Comparison of ENCODE assay signal across 28 cellular contexts in the genomic region with DNA sequence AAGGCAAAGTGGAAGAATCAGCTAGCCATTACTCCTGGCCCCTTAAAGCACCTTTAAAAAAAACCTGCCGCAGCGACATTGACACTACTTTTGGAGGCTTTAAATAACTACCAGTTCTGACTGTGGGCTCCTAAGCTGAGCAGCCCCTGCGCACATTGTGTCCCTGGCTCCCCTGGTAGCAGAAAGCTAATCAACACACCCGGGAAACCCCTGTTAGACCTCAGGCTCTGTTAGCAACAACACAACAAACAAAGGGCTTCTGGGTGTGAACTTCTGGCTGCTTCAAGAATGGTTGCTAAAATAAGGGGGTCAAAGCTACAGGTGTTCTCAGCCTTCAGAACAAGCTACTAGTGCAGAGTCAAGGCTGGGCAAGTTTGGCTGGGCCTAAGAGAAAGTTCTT.
"Had no signal": no experiment of that assay in that cellular context is flagged by ENCODE, and none has a peak within 500 bp of the region (broad histone marks: within the 10 kb centered on the region; RNA-seq: fewer than 3 reads in every experiment).

No MANE protein-coding gene starts in this region.

- H3K27me3 Mint-ChIP-seq: dendritic cell treated with granulocyte-macrophage colony-stimulating factor and Interleukin-4, amounts not matched to agents 40 ng/mL and 50 ng/mL, for 4 days had no signal

- H3K27me3 ChIP-seq: colonic mucosa, esophagus muscularis mucosa, gastroesophageal sphincter, hepatocyte, sigmoid colon, stomach, thyroid gland, vagina had no signal

- H3K27ac ChIP-seq: colonic mucosa, esophagus muscularis mucosa, foreskin keratinocyte, gastroesophageal sphincter, heart left ventricle, hepatocyte, parathyroid adenoma, sigmoid colon, stomach, thyroid gland, vagina had no signal

- H3K9me3 Mint-ChIP-seq: dendritic cell treated with granulocyte-macrophage colony-stimulating factor and Interleukin-4, amounts not matched to agents 40 ng/mL and 50 ng/mL, for 4 days; memory B cell; mesothelial cell of epicardium; natural killer cell treated with Interleukin-12 subunit alpha and Interleukin-12 subunit beta and Interleukin-15 and Interleukin-18, amount 100 ng/mL, for 72 hours; neural crest cell; stimulated activated effector memory CD8-positive, alpha-beta T cell treated with anti-CD3 and anti-CD28 coated beads, Interleukin-12 subunit alpha, Interleukin-12 subunit beta, amount 100 ng/mL, for 72 hours had no signal

- H3K79me2 ChIP-seq: hepatocyte, parathyroid adenoma had no signal

- H2AFZ ChIP-seq: hepatocyte, parathyroid adenoma had no signal

- ATAC-seq: foreskin keratinocyte; gastroesophageal sphincter; mucosa of descending colon; natural killer cell treated with Interleukin-12 subunit alpha and Interleukin-12 subunit beta and Interleukin-15 and Interleukin-18, amount 100 ng/mL, for 72 hours; stimulated activated effector memory CD8-positive, alpha-beta T cell treated with anti-CD3 and anti-CD28 coated beads, Interleukin-12 subunit alpha, Interleukin-12 subunit beta, amount 100 ng/mL, for 72 hours had no signal

- H3K36me3 ChIP-seq: colonic mucosa, esophagus muscularis mucosa, gastroesophageal sphincter, heart left ventricle, sigmoid colon, stomach, thyroid gland, vagina had no signal

- H3K9ac ChIP-seq: parathyroid adenoma had no signal

- H3K4me2 ChIP-seq: hepatocyte had no signal

- H3K36me3 Mint-ChIP-seq: memory B cell; mesothelial cell of epicardium; naive B cell; natural killer cell treated with Interleukin-12 subunit alpha and Interleukin-12 subunit beta and Interleukin-15 and Interleukin-18, amount 100 ng/mL, for 72 hours; stimulated activated effector memory CD8-positive, alpha-beta T cell treated with anti-CD3 and anti-CD28 coated beads, Interleukin-12 subunit alpha, Interleukin-12 subunit beta, amount 100 ng/mL, for 72 hours had no signal

- H3K4me3 Mint-ChIP-seq: dendritic cell treated with granulocyte-macrophage colony-stimulating factor and Interleukin-4, amounts not matched to agents 40 ng/mL and 50 ng/mL, for 4 days; memory B cell; mesothelial cell of epicardium; naive B cell; natural killer cell treated with Interleukin-12 subunit alpha and Interleukin-12 subunit beta and Interleukin-15 and Interleukin-18, amount 100 ng/mL, for 72 hours; neural crest cell; stimulated activated effector memory CD8-positive, alpha-beta T cell treated with anti-CD3 and anti-CD28 coated beads, Interleukin-12 subunit alpha, Interleukin-12 subunit beta, amount 100 ng/mL, for 72 hours had no signal

- H3K9me3 ChIP-seq: colonic mucosa, esophagus muscularis mucosa, gastroesophageal sphincter, heart left ventricle, mucosa of descending colon, sigmoid colon, stomach, thyroid gland, vagina had no signal

- H3K4me1 Mint-ChIP-seq: neural crest cell; stimulated activated effector memory CD8-positive, alpha-beta T cell treated with anti-CD3 and anti-CD28 coated beads, Interleukin-12 subunit alpha, Interleukin-12 subunit beta, amount 100 ng/mL, for 72 hours had no signal

- FAIRE-seq: endothelial cell of umbilical vein, kidney had no signal

- H3K27ac Mint-ChIP-seq: memory B cell; mesothelial cell of epicardium; naive B cell; natural killer cell treated with Interleukin-12 subunit alpha and Interleukin-12 subunit beta and Interleukin-15 and Interleukin-18, amount 100 ng/mL, for 72 hours; progenitor cell of endocrine pancreas; stimulated activated effector memory CD8-positive, alpha-beta T cell treated with anti-CD3 and anti-CD28 coated beads, Interleukin-12 subunit alpha, Interleukin-12 subunit beta, amount 100 ng/mL, for 72 hours had no signal

- H3K4me1 ChIP-seq: colonic mucosa, foreskin keratinocyte had no signal

- DNase-seq: colonic mucosa; effector CD8-positive, alpha-beta T cell; foreskin keratinocyte; heart left ventricle; kidney; mucosa of descending colon; naive B cell; sigmoid colon; stimulated activated CD4-positive, alpha-beta T cell treated with anti-CD3 and anti-CD28 coated beads, Interleukin-2, amount 100 ng/mL, for 24 hours; stimulated activated CD4-positive, alpha-beta T cell treated with anti-CD3 and anti-CD28 coated beads, Interleukin-4, amount 100 ng/mL, for 24 hours; stimulated activated naive CD4-positive, alpha-beta T cell treated with Interleukin-2 at 50 U/mL for 16 hours; stomach; thyroid gland; trophoblast cell had no signal

- H3K4me3 ChIP-seq: colonic mucosa, esophagus muscularis mucosa, gastroesophageal sphincter, heart left ventricle, hepatocyte, lung, mucosa of descending colon, sigmoid colon, stomach, thyroid gland, vagina had no signal
